In the genomic region with DNA sequence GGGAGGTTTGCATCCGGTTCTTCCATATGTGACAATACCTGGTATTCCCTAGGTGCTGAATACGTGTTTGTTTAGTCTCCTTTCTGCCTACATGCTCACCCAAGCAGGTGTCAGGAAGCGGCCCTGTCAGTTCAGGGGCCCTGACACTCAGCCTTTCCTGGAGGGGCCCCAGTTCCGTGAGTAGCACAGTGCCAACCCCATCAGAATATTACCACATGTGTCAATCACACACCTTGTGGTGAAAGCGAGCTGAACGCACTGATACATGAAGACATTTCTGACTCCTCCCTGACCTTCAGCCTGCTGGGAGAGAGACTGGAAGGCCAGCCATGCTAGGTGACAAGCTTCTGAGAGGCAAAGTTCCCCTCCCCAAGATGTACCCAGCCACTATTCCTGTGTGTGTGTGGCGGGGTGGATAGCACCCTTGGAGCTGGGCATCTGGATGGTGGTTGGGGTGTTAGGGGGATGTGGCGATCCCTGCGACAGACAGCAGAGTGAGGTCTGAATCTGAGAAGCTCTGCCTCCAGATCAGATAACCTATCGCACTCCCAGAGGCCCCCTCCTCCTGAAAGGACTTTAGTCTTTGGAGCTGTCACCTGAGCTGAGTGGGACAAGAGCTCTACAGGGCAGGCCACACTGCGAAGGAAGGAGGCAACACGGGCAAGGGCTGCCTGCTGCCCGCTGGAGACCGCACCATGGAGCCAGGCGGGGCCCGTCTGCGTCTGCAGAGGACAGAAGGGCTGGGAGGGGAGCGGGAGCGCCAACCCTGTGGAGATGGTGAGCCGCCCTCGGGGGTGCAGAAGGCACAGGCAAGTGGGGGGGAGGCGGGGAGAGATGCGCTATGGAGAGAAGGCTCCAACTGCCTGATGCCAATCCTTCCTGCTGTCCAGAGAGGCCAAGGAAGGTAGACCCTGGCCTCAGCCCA, we compare ENCODE assay signal across 1 cellular context.
TF ChIP-seq lines count a peak whose summit lies in the region.

A gene with protein sequence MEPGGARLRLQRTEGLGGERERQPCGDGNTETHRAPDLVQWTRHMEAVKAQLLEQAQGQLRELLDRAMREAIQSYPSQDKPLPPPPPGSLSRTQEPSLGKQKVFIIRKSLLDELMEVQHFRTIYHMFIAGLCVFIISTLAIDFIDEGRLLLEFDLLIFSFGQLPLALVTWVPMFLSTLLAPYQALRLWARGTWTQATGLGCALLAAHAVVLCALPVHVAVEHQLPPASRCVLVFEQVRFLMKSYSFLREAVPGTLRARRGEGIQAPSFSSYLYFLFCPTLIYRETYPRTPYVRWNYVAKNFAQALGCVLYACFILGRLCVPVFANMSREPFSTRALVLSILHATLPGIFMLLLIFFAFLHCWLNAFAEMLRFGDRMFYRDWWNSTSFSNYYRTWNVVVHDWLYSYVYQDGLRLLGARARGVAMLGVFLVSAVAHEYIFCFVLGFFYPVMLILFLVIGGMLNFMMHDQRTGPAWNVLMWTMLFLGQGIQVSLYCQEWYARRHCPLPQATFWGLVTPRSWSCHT (plus strand): TSS at position 604 of the 925 bp plus-strand sequence. CDS start 92 bp downstream, at position 696.

TF ChIP-seq in HepG2, 621 proteins besides CTCF, POLR2A, EP300 and RAD21 (continued from another document and continues in another):
- TF ChIP-seq ZNF687 (CRISPR knock-in tag; IDR thresholded peaks at IDR 0.05) (peak; percentile 90), FOXA1 (IDR thresholded peaks at IDR 0.05) (no peak), FOXA1 (CRISPR knock-in tag; IDR thresholded peaks at IDR 0.05) (peak; percentile 16; the same call in 1 of the 2 replicates), ZNF563 (CRISPR knock-in tag; IDR thresholded peaks at IDR 0.05) (0 out of 2 replicates have a peak, but pooled peaks have one; percentile 9), GTF3A (CRISPR knock-in tag; conservative IDR thresholded peaks at IDR 0.05) (0 out of 2 replicates have a peak, but pooled peaks have one; percentile 73), RBFOX2 (IDR thresholded peaks at IDR 0.05; ENCODE audit: low read depth, low read length) (peak; percentile 93), YEATS4 (CRISPR knock-in tag; IDR thresholded peaks at IDR 0.05; ENCODE audit: borderline replicate concordance) (0 out of 2 replicates have a peak, but pooled peaks have one; percentile 29), ZNF510 (CRISPR knock-in tag; IDR thresholded peaks at IDR 0.05; ENCODE audit: low read depth) (0 out of 2 replicates have a peak, but pooled peaks have one; percentile 76), ZNF17 (CRISPR knock-in tag; IDR thresholded peaks at IDR 0.05) (no peak), TAF1 (CRISPR knock-in tag; IDR thresholded peaks at IDR 0.05) (peak; percentile 46; the same call in 1 of the 2 replicates), ERF (CRISPR knock-in tag; IDR thresholded peaks at IDR 0.05) (peak; percentile 17; the same call in 1 of the 2 replicates), PCBP1 (IDR thresholded peaks at IDR 0.05; ENCODE audit: borderline replicate concordance, low read depth, low read length) (0 out of 2 replicates have a peak, but pooled peaks have one; percentile 30), SOX5 (CRISPR knock-in tag; IDR thresholded peaks at IDR 0.05; ENCODE audit: borderline replicate concordance) (peak; percentile 35; the same call in 1 of the 2 replicates), KLF9 (CRISPR knock-in tag; IDR thresholded peaks at IDR 0.05; ENCODE audit: low read depth) (no peak), PHF21A (CRISPR knock-in tag; IDR thresholded peaks at IDR 0.05) (peak; percentile 30; the same call in 1 of the 2 replicates), ZNF773 (CRISPR knock-in tag; IDR thresholded peaks at IDR 0.05; ENCODE audit: borderline replicate concordance) (0 out of 2 replicates have a peak, but pooled peaks have one; percentile 61), DMAP1 (CRISPR knock-in tag; IDR thresholded peaks at IDR 0.05) (peak; percentile 19; the same call in 1 of the 2 replicates), ZFX (CRISPR knock-in tag; IDR thresholded peaks at IDR 0.05; ENCODE audit: low read depth) (peak; percentile 82), SIN3A (IDR thresholded peaks at IDR 0.05; ENCODE audit: borderline replicate concordance, low read depth, low read length) (0 out of 2 replicates have a peak, but pooled peaks have one; percentile 8), ZSCAN9 (CRISPR knock-in tag; IDR thresholded peaks at IDR 0.05; ENCODE audit: borderline replicate concordance) (no peak), STAT5B (CRISPR knock-in tag; IDR thresholded peaks at IDR 0.05) (no peak), ATF7 (IDR thresholded peaks at IDR 0.05) (no peak), ATF7 (CRISPR knock-in tag; IDR thresholded peaks at IDR 0.05) (peak; percentile 57; the same call in 1 of the 2 replicates), ZNF589 (CRISPR knock-in tag; conservative IDR thresholded peaks at IDR 0.05) (peak; percentile 63), PHF8 (CRISPR knock-in tag; IDR thresholded peaks at IDR 0.05) (peak; percentile 36; the same call in 1 of the 2 replicates), GABPB1 (CRISPR knock-in tag; IDR thresholded peaks at IDR 0.05) (peak; percentile 18), ZNF616 (CRISPR knock-in tag; IDR thresholded peaks at IDR 0.05; ENCODE audit: low read depth) (0 out of 2 replicates have a peak, but pooled peaks have one; percentile 20), AGO2 (optimal IDR thresholded peaks at IDR 0.05; ENCODE audit: low read depth, low read length) (peak; percentile 67), ZNF256 (CRISPR knock-in tag; conservative IDR thresholded peaks at IDR 0.05) (no peak), ZMYM3 (CRISPR knock-in tag; IDR thresholded peaks at IDR 0.05) (no peak)
- TF ChIP-seq, protein P1, sequence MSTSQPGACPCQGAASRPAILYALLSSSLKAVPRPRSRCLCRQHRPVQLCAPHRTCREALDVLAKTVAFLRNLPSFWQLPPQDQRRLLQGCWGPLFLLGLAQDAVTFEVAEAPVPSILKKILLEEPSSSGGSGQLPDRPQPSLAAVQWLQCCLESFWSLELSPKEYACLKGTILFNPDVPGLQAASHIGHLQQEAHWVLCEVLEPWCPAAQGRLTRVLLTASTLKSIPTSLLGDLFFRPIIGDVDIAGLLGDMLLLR (CRISPR knock-in tag; IDR thresholded peaks at IDR 0.05) = peak; percentile 41; the same call in 1 of the 2 replicates
- TF ChIP-seq, protein P2, sequence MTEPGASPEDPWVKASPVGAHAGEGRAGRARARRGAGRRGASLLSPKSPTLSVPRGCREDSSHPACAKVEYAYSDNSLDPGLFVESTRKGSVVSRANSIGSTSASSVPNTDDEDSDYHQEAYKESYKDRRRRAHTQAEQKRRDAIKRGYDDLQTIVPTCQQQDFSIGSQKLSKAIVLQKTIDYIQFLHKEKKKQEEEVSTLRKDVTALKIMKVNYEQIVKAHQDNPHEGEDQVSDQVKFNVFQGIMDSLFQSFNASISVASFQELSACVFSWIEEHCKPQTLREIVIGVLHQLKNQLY (CRISPR knock-in tag; IDR thresholded peaks at IDR 0.05) = 0 out of 2 replicates have a peak, but pooled peaks have one; percentile 35
- TF ChIP-seq, protein P3, sequence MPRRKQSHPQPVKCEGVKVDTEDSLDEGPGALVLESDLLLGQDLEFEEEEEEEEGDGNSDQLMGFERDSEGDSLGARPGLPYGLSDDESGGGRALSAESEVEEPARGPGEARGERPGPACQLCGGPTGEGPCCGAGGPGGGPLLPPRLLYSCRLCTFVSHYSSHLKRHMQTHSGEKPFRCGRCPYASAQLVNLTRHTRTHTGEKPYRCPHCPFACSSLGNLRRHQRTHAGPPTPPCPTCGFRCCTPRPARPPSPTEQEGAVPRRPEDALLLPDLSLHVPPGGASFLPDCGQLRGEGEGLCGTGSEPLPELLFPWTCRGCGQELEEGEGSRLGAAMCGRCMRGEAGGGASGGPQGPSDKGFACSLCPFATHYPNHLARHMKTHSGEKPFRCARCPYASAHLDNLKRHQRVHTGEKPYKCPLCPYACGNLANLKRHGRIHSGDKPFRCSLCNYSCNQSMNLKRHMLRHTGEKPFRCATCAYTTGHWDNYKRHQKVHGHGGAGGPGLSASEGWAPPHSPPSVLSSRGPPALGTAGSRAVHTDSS (CRISPR knock-in tag; conservative IDR thresholded peaks at IDR 0.05) = no peak
- TF ChIP-seq, protein P4, sequence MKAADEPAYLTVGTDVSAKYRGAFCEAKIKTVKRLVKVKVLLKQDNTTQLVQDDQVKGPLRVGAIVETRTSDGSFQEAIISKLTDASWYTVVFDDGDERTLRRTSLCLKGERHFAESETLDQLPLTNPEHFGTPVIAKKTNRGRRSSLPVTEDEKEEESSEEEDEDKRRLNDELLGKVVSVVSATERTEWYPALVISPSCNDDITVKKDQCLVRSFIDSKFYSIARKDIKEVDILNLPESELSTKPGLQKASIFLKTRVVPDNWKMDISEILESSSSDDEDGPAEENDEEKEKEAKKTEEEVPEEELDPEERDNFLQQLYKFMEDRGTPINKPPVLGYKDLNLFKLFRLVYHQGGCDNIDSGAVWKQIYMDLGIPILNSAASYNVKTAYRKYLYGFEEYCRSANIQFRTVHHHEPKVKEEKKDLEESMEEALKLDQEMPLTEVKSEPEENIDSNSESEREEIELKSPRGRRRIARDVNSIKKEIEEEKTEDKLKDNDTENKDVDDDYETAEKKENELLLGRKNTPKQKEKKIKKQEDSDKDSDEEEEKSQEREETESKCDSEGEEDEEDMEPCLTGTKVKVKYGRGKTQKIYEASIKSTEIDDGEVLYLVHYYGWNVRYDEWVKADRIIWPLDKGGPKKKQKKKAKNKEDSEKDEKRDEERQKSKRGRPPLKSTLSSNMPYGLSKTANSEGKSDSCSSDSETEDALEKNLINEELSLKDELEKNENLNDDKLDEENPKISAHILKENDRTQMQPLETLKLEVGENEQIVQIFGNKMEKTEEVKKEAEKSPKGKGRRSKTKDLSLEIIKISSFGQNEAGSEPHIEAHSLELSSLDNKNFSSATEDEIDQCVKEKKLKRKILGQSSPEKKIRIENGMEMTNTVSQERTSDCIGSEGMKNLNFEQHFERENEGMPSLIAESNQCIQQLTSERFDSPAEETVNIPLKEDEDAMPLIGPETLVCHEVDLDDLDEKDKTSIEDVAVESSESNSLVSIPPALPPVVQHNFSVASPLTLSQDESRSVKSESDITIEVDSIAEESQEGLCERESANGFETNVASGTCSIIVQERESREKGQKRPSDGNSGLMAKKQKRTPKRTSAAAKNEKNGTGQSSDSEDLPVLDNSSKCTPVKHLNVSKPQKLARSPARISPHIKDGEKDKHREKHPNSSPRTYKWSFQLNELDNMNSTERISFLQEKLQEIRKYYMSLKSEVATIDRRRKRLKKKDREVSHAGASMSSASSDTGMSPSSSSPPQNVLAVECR (CRISPR knock-in tag; IDR thresholded peaks at IDR 0.05; ENCODE audit: borderline replicate concordance) = no peak; the same call in 1 of the 2 replicates
- TF ChIP-seq, protein P5, sequence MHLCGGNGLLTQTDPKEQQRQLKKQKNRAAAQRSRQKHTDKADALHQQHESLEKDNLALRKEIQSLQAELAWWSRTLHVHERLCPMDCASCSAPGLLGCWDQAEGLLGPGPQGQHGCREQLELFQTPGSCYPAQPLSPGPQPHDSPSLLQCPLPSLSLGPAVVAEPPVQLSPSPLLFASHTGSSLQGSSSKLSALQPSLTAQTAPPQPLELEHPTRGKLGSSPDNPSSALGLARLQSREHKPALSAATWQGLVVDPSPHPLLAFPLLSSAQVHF (CRISPR knock-in tag; IDR thresholded peaks at IDR 0.05) = peak; percentile 83; the same call in 1 of the 2 replicates
- TF ChIP-seq, protein P6, sequence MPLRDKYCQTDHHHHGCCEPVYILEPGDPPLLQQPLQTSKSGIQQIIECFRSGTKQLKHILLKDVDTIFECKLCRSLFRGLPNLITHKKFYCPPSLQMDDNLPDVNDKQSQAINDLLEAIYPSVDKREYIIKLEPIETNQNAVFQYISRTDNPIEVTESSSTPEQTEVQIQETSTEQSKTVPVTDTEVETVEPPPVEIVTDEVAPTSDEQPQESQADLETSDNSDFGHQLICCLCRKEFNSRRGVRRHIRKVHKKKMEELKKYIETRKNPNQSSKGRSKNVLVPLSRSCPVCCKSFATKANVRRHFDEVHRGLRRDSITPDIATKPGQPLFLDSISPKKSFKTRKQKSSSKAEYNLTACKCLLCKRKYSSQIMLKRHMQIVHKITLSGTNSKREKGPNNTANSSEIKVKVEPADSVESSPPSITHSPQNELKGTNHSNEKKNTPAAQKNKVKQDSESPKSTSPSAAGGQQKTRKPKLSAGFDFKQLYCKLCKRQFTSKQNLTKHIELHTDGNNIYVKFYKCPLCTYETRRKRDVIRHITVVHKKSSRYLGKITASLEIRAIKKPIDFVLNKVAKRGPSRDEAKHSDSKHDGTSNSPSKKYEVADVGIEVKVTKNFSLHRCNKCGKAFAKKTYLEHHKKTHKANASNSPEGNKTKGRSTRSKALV (CRISPR knock-in tag; IDR thresholded peaks at IDR 0.05) = peak; percentile 49
- TF ChIP-seq, protein P7, sequence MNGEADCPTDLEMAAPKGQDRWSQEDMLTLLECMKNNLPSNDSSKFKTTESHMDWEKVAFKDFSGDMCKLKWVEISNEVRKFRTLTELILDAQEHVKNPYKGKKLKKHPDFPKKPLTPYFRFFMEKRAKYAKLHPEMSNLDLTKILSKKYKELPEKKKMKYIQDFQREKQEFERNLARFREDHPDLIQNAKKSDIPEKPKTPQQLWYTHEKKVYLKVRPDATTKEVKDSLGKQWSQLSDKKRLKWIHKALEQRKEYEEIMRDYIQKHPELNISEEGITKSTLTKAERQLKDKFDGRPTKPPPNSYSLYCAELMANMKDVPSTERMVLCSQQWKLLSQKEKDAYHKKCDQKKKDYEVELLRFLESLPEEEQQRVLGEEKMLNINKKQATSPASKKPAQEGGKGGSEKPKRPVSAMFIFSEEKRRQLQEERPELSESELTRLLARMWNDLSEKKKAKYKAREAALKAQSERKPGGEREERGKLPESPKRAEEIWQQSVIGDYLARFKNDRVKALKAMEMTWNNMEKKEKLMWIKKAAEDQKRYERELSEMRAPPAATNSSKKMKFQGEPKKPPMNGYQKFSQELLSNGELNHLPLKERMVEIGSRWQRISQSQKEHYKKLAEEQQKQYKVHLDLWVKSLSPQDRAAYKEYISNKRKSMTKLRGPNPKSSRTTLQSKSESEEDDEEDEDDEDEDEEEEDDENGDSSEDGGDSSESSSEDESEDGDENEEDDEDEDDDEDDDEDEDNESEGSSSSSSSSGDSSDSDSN (CRISPR knock-in tag; IDR thresholded peaks at IDR 0.05) = peak; percentile 76
